ENCODE assay signal across 1 cellular context in genomic region chr1:12477936-12478611, GRCh38.
TF ChIP-seq lines count a peak whose summit lies in the region.

No MANE protein-coding gene starts in this region.

TF ChIP-seq in HepG2, 621 proteins besides CTCF, POLR2A, EP300 and RAD21 (continued from another document and continues in another):
- TF ChIP-seq, protein P1, sequence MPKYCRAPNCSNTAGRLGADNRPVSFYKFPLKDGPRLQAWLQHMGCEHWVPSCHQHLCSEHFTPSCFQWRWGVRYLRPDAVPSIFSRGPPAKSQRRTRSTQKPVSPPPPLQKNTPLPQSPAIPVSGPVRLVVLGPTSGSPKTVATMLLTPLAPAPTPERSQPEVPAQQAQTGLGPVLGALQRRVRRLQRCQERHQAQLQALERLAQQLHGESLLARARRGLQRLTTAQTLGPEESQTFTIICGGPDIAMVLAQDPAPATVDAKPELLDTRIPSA (CRISPR knock-in tag; IDR thresholded peaks at IDR 0.05; ENCODE audit: borderline replicate concordance) = no peak
- no peak; the same call in 1 of the 2 replicates for TF ChIP-seq ZNF782 (CRISPR knock-in tag; IDR thresholded peaks at IDR 0.05; ENCODE audit: borderline replicate concordance)
- peak; percentile 87; the same call in 1 of the 2 replicates for TF ChIP-seq MTA1 (CRISPR knock-in tag; IDR thresholded peaks at IDR 0.05; ENCODE audit: borderline replicate concordance)
- no peak for TF ChIP-seq ZNF235 (CRISPR knock-in tag; IDR thresholded peaks at IDR 0.05; ENCODE audit: borderline replicate concordance)
- peak; percentile 27; the same call in 1 of the 2 replicates for TF ChIP-seq ZSCAN29 (CRISPR knock-in tag; conservative IDR thresholded peaks at IDR 0.05)
- TF ChIP-seq PAXIP1 (CRISPR knock-in tag; conservative IDR thresholded peaks at IDR 0.05) = peak; percentile 89
- TF ChIP-seq ZNF20 (CRISPR knock-in tag; IDR thresholded peaks at IDR 0.05) = no peak
- no peak for TF ChIP-seq ZNF773 (CRISPR knock-in tag; IDR thresholded peaks at IDR 0.05; ENCODE audit: borderline replicate concordance)
- peak; percentile 89 for TF ChIP-seq ZNF317 (CRISPR knock-in tag; IDR thresholded peaks at IDR 0.05)
- TF ChIP-seq, protein P2, sequence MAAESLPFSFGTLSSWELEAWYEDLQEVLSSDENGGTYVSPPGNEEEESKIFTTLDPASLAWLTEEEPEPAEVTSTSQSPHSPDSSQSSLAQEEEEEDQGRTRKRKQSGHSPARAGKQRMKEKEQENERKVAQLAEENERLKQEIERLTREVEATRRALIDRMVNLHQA (CRISPR knock-in tag; IDR thresholded peaks at IDR 0.05) = no peak
- TF ChIP-seq NPAS2 (CRISPR knock-in tag; IDR thresholded peaks at IDR 0.05; ENCODE audit: borderline replicate concordance) = no peak
- TF ChIP-seq ZNF556 (CRISPR knock-in tag; IDR thresholded peaks at IDR 0.05; ENCODE audit: borderline replicate concordance) = peak; percentile 83; the same call in 1 of the 2 replicates
- peak; percentile 85; the same call in 1 of the 2 replicates for TF ChIP-seq CREM (IDR thresholded peaks at IDR 0.05)
- TF ChIP-seq CREM (CRISPR knock-in tag; IDR thresholded peaks at IDR 0.05) = no peak
- TF ChIP-seq TEAD3 (CRISPR knock-in tag; optimal IDR thresholded peaks at IDR 0.05; ENCODE audit: borderline replicate concordance) = peak; percentile 90
- no peak for TF ChIP-seq ZNF709 (CRISPR knock-in tag; IDR thresholded peaks at IDR 0.05)
- TF ChIP-seq, protein P3, sequence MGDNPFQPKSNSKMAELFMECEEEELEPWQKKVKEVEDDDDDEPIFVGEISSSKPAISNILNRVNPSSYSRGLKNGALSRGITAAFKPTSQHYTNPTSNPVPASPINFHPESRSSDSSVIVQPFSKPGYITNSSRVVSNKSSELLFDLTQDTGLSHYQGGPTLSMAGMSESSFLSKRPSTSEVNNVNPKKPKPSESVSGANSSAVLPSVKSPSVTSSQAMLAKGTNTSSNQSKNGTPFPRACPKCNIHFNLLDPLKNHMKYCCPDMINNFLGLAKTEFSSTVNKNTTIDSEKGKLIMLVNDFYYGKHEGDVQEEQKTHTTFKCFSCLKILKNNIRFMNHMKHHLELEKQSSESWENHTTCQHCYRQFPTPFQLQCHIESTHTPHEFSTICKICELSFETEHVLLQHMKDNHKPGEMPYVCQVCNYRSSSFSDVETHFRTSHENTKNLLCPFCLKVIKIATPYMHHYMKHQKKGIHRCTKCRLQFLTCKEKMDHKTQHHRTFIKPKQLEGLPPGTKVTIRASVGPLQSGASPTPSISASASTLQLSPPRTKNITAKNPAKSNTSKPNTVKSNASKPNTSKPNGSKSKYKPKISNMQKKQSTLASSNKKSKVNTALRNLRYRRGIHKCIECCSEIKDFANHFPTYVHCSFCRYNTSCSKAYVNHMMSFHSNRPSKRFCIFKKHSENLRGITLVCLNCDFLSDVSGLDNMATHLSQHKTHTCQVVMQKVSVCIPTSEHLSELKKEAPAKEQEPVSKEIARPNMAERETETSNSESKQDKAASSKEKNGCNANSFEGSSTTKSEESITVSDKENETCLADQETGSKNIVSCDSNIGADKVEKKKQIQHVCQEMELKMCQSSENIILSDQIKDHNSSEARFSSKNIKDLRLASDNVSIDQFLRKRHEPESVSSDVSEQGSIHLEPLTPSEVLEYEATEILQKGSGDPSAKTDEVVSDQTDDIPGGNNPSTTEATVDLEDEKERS (CRISPR knock-in tag; IDR thresholded peaks at IDR 0.05) = peak; percentile 79; the same call in 1 of the 2 replicates
- peak; percentile 42; the same call in 1 of the 2 replicates for TF ChIP-seq MIER3 (CRISPR knock-in tag; IDR thresholded peaks at IDR 0.05; ENCODE audit: borderline replicate concordance)
- peak; percentile 86; the same call in 1 of the 2 replicates for TF ChIP-seq ZBTB38 (CRISPR knock-in tag; IDR thresholded peaks at IDR 0.05)
- TF ChIP-seq ATM (IDR thresholded peaks at IDR 0.05; ENCODE audit: borderline replicate concordance) = no peak
- 0 out of 2 replicates have a peak, but pooled peaks have one; percentile 66 for TF ChIP-seq HMGXB3 (CRISPR knock-in tag; IDR thresholded peaks at IDR 0.05; ENCODE audit: borderline replicate concordance)
- TF ChIP-seq FOXA3 (CRISPR knock-in tag; IDR thresholded peaks at IDR 0.05) = peak; percentile 79
- no peak for TF ChIP-seq CBX1 (IDR thresholded peaks at IDR 0.05; ENCODE audit: low read depth)
- TF ChIP-seq IRF1 (CRISPR knock-in tag; IDR thresholded peaks at IDR 0.05; ENCODE audit: low read depth) = no peak
- TF ChIP-seq, protein P4, sequence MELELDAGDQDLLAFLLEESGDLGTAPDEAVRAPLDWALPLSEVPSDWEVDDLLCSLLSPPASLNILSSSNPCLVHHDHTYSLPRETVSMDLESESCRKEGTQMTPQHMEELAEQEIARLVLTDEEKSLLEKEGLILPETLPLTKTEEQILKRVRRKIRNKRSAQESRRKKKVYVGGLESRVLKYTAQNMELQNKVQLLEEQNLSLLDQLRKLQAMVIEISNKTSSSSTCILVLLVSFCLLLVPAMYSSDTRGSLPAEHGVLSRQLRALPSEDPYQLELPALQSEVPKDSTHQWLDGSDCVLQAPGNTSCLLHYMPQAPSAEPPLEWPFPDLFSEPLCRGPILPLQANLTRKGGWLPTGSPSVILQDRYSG (CRISPR knock-in tag; IDR thresholded peaks at IDR 0.05) = no peak
- TF ChIP-seq NFATC3 (CRISPR knock-in tag; IDR thresholded peaks at IDR 0.05) = no peak
- peak; percentile 86 for TF ChIP-seq ZSCAN21 (CRISPR knock-in tag; IDR thresholded peaks at IDR 0.05; ENCODE audit: borderline replicate concordance)
- TF ChIP-seq, protein P5, sequence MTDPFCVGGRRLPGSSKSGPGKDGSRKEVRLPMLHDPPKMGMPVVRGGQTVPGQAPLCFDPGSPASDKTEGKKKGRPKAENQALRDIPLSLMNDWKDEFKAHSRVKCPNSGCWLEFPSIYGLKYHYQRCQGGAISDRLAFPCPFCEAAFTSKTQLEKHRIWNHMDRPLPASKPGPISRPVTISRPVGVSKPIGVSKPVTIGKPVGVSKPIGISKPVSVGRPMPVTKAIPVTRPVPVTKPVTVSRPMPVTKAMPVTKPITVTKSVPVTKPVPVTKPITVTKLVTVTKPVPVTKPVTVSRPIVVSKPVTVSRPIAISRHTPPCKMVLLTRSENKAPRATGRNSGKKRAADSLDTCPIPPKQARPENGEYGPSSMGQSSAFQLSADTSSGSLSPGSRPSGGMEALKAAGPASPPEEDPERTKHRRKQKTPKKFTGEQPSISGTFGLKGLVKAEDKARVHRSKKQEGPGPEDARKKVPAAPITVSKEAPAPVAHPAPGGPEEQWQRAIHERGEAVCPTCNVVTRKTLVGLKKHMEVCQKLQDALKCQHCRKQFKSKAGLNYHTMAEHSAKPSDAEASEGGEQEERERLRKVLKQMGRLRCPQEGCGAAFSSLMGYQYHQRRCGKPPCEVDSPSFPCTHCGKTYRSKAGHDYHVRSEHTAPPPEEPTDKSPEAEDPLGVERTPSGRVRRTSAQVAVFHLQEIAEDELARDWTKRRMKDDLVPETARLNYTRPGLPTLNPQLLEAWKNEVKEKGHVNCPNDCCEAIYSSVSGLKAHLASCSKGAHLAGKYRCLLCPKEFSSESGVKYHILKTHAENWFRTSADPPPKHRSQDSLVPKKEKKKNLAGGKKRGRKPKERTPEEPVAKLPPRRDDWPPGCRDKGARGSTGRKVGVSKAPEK (CRISPR knock-in tag; IDR thresholded peaks at IDR 0.05; ENCODE audit: borderline replicate concordance) = no peak
- TF ChIP-seq PHF8 (CRISPR knock-in tag; IDR thresholded peaks at IDR 0.05) = peak; percentile 58
- TF ChIP-seq TRIM24 (CRISPR knock-in tag; IDR thresholded peaks at IDR 0.05) = no peak
- no peak for TF ChIP-seq CREB1 (IDR thresholded peaks at IDR 0.05)
- TF ChIP-seq CREB1 (CRISPR knock-in tag; IDR thresholded peaks at IDR 0.05) = peak; percentile 77
- TF ChIP-seq ZNF790 (CRISPR knock-in tag; IDR thresholded peaks at IDR 0.05; ENCODE audit: borderline replicate concordance) = no peak
- peak; percentile 36; the same call in 1 of the 2 replicates for TF ChIP-seq CHD4 (IDR thresholded peaks at IDR 0.05; ENCODE audit: borderline replicate concordance, low read length)
- TF ChIP-seq ZNF619 (CRISPR knock-in tag; IDR thresholded peaks at IDR 0.05) = peak; percentile 76
- peak; percentile 73 for TF ChIP-seq NR2F6 (IDR thresholded peaks at IDR 0.05)
- TF ChIP-seq NR2F6 (CRISPR knock-in tag; IDR thresholded peaks at IDR 0.05) = peak; percentile 85
- TF ChIP-seq ZNF34 (CRISPR knock-in tag; IDR thresholded peaks at IDR 0.05; ENCODE audit: borderline replicate concordance) = no peak
- peak; percentile 98 for TF ChIP-seq SALL1 (CRISPR knock-in tag; IDR thresholded peaks at IDR 0.05)
- TF ChIP-seq ZNF275 (CRISPR knock-in tag; IDR thresholded peaks at IDR 0.05; ENCODE audit: borderline replicate concordance) = peak; percentile 77; the same call in 1 of the 2 replicates
- TF ChIP-seq NR2F1 (CRISPR knock-in tag; IDR thresholded peaks at IDR 0.05) = peak in 1 of 2 experiments; percentile 56; a peak in 1 of 4 replicates
- TF ChIP-seq NFKBIZ (CRISPR knock-in tag; IDR thresholded peaks at IDR 0.05) = peak; percentile 78; the same call in 1 of the 2 replicates
- peak; percentile 92 for TF ChIP-seq ZMYM4 (CRISPR knock-in tag; IDR thresholded peaks at IDR 0.05)
- no peak for TF ChIP-seq FLYWCH1 (CRISPR knock-in tag; IDR thresholded peaks at IDR 0.05)
- TF ChIP-seq, protein P6, sequence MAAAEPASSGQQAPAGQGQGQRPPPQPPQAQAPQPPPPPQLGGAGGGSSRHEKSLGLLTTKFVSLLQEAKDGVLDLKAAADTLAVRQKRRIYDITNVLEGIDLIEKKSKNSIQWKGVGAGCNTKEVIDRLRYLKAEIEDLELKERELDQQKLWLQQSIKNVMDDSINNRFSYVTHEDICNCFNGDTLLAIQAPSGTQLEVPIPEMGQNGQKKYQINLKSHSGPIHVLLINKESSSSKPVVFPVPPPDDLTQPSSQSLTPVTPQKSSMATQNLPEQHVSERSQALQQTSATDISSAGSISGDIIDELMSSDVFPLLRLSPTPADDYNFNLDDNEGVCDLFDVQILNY (CRISPR knock-in tag; conservative IDR thresholded peaks at IDR 0.05) = no peak
- peak; percentile 64 for TF ChIP-seq ZNF12 (CRISPR knock-in tag; IDR thresholded peaks at IDR 0.05)
- TF ChIP-seq ZNF124 (CRISPR knock-in tag; IDR thresholded peaks at IDR 0.05) = peak; percentile 63; the same call in 1 of the 2 replicates
- TF ChIP-seq CBX5 (CRISPR knock-in tag; IDR thresholded peaks at IDR 0.05; ENCODE audit: borderline replicate concordance) = peak; percentile 89; the same call in 1 of the 2 replicates
